ENCODE assay signal across 1 cellular context in genomic region chr12:121893901-121894540, GRCh38.
TF ChIP-seq lines count a peak whose summit lies in the region.

No MANE protein-coding gene starts in this region.

TF ChIP-seq in GM12878, 131 proteins besides CTCF, POLR2A, EP300 and RAD21:
- no peak for TF ChIP-seq MXI1 (IDR thresholded peaks at IDR 0.05; ENCODE audit: low read depth, low read length)
- no peak for TF ChIP-seq SUZ12 (IDR thresholded peaks at IDR 0.05; ENCODE audit: unreplicated experiment)
- 0 out of 2 replicates have a peak, but pooled peaks have one; percentile 13 for TF ChIP-seq ZNF384 (IDR thresholded peaks at IDR 0.05; ENCODE audit: borderline replicate concordance, low read depth, low read length)
- no peak for TF ChIP-seq GABPA (IDR thresholded peaks at IDR 0.05; ENCODE audit: low read depth)
- 0 out of 2 replicates have a peak, but pooled peaks have one; percentile 25 for TF ChIP-seq RAD51 (IDR thresholded peaks at IDR 0.05)
- TF ChIP-seq, protein P1, sequence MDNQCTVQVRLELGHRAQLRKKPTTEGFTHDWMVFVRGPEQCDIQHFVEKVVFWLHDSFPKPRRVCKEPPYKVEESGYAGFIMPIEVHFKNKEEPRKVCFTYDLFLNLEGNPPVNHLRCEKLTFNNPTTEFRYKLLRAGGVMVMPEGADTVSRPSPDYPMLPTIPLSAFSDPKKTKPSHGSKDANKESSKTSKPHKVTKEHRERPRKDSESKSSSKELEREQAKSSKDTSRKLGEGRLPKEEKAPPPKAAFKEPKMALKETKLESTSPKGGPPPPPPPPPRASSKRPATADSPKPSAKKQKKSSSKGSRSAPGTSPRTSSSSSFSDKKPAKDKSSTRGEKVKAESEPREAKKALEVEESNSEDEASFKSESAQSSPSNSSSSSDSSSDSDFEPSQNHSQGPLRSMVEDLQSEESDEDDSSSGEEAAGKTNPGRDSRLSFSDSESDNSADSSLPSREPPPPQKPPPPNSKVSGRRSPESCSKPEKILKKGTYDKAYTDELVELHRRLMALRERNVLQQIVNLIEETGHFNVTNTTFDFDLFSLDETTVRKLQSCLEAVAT (IDR thresholded peaks at IDR 0.05), result no peak
- TF ChIP-seq CHD1 (IDR thresholded peaks at IDR 0.05; ENCODE audit: low read depth, low read length), result no peak
